Comparison of ENCODE assay signal across 15 cellular contexts in the genomic region with DNA sequence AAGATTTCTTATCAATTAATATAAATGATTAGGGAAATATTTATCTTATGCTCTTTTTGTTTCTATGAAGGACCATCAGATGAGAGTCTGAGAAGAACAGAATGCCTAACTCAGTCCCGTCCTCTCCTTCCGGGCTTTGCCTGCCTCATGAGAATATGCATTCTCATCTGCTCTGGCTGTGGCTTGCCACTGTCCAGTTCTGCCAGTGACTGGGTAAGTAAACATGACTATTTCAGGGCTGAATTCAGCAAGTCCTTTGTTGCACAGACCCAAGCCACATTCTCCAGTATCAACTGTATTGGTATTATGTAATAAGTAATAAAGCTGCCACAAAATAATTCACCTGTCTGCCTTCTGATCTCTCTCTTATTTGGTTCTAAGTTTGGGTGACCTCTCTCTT.
A peak's percentile ranks its signal among the peaks of the same experiment; 100 is the strongest.
DNase-seq lines count a peak whose midpoint lies in the region; ATAC-seq and TF ChIP-seq lines count a peak whose summit lies in the region.
"Had no signal": no experiment of that assay in that cellular context is flagged by ENCODE, and none has a peak within 500 bp of the region (broad histone marks: within the 10 kb centered on the region; RNA-seq: fewer than 3 reads in every experiment).

No MANE protein-coding gene starts in this region.

- in situ Hi-C loops in mammary epithelial cell (cut with MboI; ENCODE audit: low sequenced_read_pairs in 2 of 2) = no loop called here

- no peak for TF ChIP-seq CTCF in mammary epithelial cell (conservative IDR thresholded peaks at IDR 0.05 in 1 of 2, IDR thresholded peaks at IDR 0.05 in 1 of 2; ENCODE audit: extremely low read depth in 1 of 2, insufficient read depth in 1 of 2, low read depth in 1 of 2, low read length in 2 of 2)

- peak; percentile 86 for ATAC-seq in left lobe of liver
- no peak for ATAC-seq in GM19324 (IDR thresholded peaks at IDR 0.05; ENCODE audit: low FRiP score, unreplicated experiment)
- ATAC-seq: activated CD8-positive, alpha-beta T cell treated with anti-CD3 and anti-CD28 coated beads for 36 hours; upper lobe of right lung had no signal

- no peak overlapping the region for H3K9ac ChIP-seq in mammary epithelial cell (ENCODE audit: insufficient read depth, low read length)

- no peaks in the 10 kb centered on the region for H3K27me3 ChIP-seq in mammary epithelial cell (ENCODE audit: insufficient read depth, low read length)
- H3K27me3 ChIP-seq: upper lobe of right lung had no signal

- no peak overlapping the region for H3K27ac ChIP-seq in mammary epithelial cell (ENCODE audit: insufficient read depth, low read depth, low read length)
- H3K27ac ChIP-seq: RWPE1, upper lobe of right lung had no signal

- peaks cover 3% of the 10 kb centered on the region for H3K36me3 ChIP-seq in mammary epithelial cell (ENCODE audit: insufficient read depth, low read length)

- no peaks in the 10 kb centered on the region for H4K20me1 ChIP-seq in mammary epithelial cell (ENCODE audit: insufficient read depth, low read length)

- peaks cover 7% of the 10 kb centered on the region for H3K79me2 ChIP-seq in mammary epithelial cell (ENCODE audit: insufficient read depth, low read length)

- WGBS in mammary epithelial cell (ENCODE audit: low coverage, missing lambda C conversion rate) = 56% methylated on average over 2 of the region's 2 CpGs

- CTCF ChIA-PET in mammary epithelial cell (lab: Charles Lee; ENCODE audit: low non-redundant PET) = no interaction called here

- no TSS peak for BruUV-seq in mammary epithelial cell (replicated peaks; lab: Mats Ljungman, UMichigan)

- intact Hi-C loops in mammary epithelial cell (cut with micrococcal nuclease) = no loop called here

- H3K4me2 ChIP-seq in mammary epithelial cell (ENCODE audit: insufficient read depth, low read depth, low read length) = no peak overlapping the region

- H3K4me1 ChIP-seq in mammary epithelial cell (ENCODE audit: insufficient read depth, low read length) = peaks cover 3% of the 10 kb centered on the region
- H3K4me1 ChIP-seq: upper lobe of right lung had no signal

- DNase-seq in NCI-H510A treated with DMSO at 0.1 percent for 48 hours (lab: John Stamatoyannopoulos, UW) = peak; percentile 15
- no peak for DNase-seq in NCI-H510A (lab: John Stamatoyannopoulos, UW)
- peak; percentile 20 for DNase-seq in mammary epithelial cell
- DNase-seq in left lobe of liver (ENCODE audit: low spot score) = no peak
- peak; percentile 85 for DNase-seq in superior temporal gyrus (ENCODE audit: extremely low spot score)
- DNase-seq in AML-193 (lab: John Stamatoyannopoulos, UW) = no peak
- no peak for DNase-seq in AG08395 (ENCODE audit: low spot score)
- DNase-seq: activated CD8-positive, alpha-beta T cell treated with anti-CD3 and anti-CD28 coated beads for 36 hours; activated naive CD4-positive, alpha-beta T cell; immature natural killer cell; NCI-H226; T1000; upper lobe of right lung had no signal

- dilution Hi-C loops in mammary epithelial cell (cut with HindIII; ENCODE audit: low sequenced_read_pairs) = no loop called here

- no peaks in the 10 kb centered on the region for H3K9me3 ChIP-seq in mammary epithelial cell (replicated peaks; ENCODE audit: insufficient read depth, low read length)
- H3K9me3 ChIP-seq: upper lobe of right lung had no signal

- H2AFZ ChIP-seq in mammary epithelial cell (ENCODE audit: low read depth, low read length) = no peak overlapping the region

- no peak overlapping the region for H3K4me3 ChIP-seq in mammary epithelial cell (replicated peaks in 1 of 3; ENCODE audit: insufficient read depth in 1 of 3, low read depth in 2 of 3, low read length in 3 of 3)
- H3K4me3 ChIP-seq: upper lobe of right lung had no signal

Comparison
In these comparisons a context has a peak if more than half of its experiments do, and no peak if none do; other contexts are left out.
1. DNase-seq: peak in NCI-H510A treated with DMSO at 0.1 percent for 48 hours (single experiment), mammary epithelial cell (single experiment) and superior temporal gyrus (single experiment); none in NCI-H510A (single experiment), left lobe of liver (single experiment), AML-193 (0 of 2) and AG08395 (single experiment).